Comparison of ENCODE assay signal across 2 cellular contexts in genomic region chr10:79604294-79604693, GRCh38.
TF ChIP-seq lines count a peak whose summit lies in the region.

No MANE protein-coding gene starts in this region.

TF ChIP-seq in GM12891, 5 proteins besides CTCF, POLR2A, EP300 and RAD21:
- TF ChIP-seq SPI1 (IDR thresholded peaks at IDR 0.05; ENCODE audit: low read depth, low read length): peak; percentile 12; the same call in 1 of the 2 replicates
- no peak for TF ChIP-seq POLR2AphosphoS5 (IDR thresholded peaks at IDR 0.05; ENCODE audit: low read depth, low read length)

TF ChIP-seq in GM12878, 131 proteins besides CTCF, POLR2A, EP300 and RAD21:
- TF ChIP-seq CHD4 (IDR thresholded peaks at IDR 0.05) (no peak), SPI1 (IDR thresholded peaks at IDR 0.05; ENCODE audit: borderline replicate concordance, insufficient read depth, low read depth, low read length) (peak; percentile 35; the same call in 1 of the 2 replicates)
